ENCODE assay signal across 8 cellular contexts in genomic region chr7:35695628-35695888, GRCh38. TPM values are rescaled to one million over a fixed set of nuclear protein-coding genes. Genes with fewer than 3 reads are reported as not detected.
DNase-seq lines count a peak whose midpoint lies in the region; ATAC-seq, FAIRE-seq and TF ChIP-seq lines count a peak whose summit lies in the region.

No MANE protein-coding gene starts in this region.

- no peak overlapping the region for H2BK5ac ChIP-seq in mesendoderm (ENCODE audit: low read length)

- H3K27me3 ChIP-seq in Loucy (ENCODE audit: insufficient read depth, low read length, poor library complexity, severe bottlenecking) (no peaks in the 10 kb centered on the region), GM12878 (replicated peaks in 1 of 2; ENCODE audit: control insufficient read depth in 2 of 2, insufficient read depth in 2 of 2, low read length in 1 of 2) (no peaks in the 10 kb centered on the region), mesendoderm (ENCODE audit: insufficient read depth, low read length, poor library complexity) (no peaks in the 10 kb centered on the region)

- TF ChIP-seq CTCF in Loucy (conservative IDR thresholded peaks at IDR 0.05; ENCODE audit: low read length) (no peak), GM12878 (IDR thresholded peaks at IDR 0.05 in 2 of 3, conservative IDR thresholded peaks at IDR 0.05 in 1 of 3; ENCODE audit: control insufficient read depth in 2 of 3, extremely low read depth in 1 of 3, insufficient read depth in 1 of 3, low read depth in 3 of 3, low read length in 3 of 3) (no peak)

- H4K20me1 ChIP-seq in Loucy (ENCODE audit: insufficient read depth, low read length, poor library complexity, severe bottlenecking): peaks cover 24% of the 10 kb centered on the region
- no peaks in the 10 kb centered on the region for H4K20me1 ChIP-seq in GM12878 (ENCODE audit: control insufficient read depth, insufficient read depth)

- H3K9me3 ChIP-seq in ES-I3 (ENCODE audit: control insufficient read depth, insufficient read depth, low read length) (no peaks in the 10 kb centered on the region), Loucy (ENCODE audit: insufficient read depth, low read depth, low read length) (no peaks in the 10 kb centered on the region), GM12878 (replicated peaks; ENCODE audit: control insufficient read depth, insufficient read depth, low read length) (no peaks in the 10 kb centered on the region)

- H4K5ac ChIP-seq in mesendoderm (ENCODE audit: low read length): no peak overlapping the region

- H3K79me1 ChIP-seq in mesendoderm (ENCODE audit: low read length): peaks cover 10% of the 10 kb centered on the region

- H2AFZ ChIP-seq in Loucy (ENCODE audit: low read length): peak overlapping the region; percentile 83; the same call in 1 of the 2 replicates
- peak overlapping the region; percentile 83 for H2AFZ ChIP-seq in GM12878 (ENCODE audit: control insufficient read depth, low read depth, low read length)

- peak overlapping the region; percentile 99 for H3K56ac ChIP-seq in mesendoderm (ENCODE audit: low read length)

- peak overlapping the region; percentile 35 for H2AK5ac ChIP-seq in mesendoderm (ENCODE audit: low read length)

- no peaks in the 10 kb centered on the region for H3F3A ChIP-seq in Loucy (ENCODE audit: low read depth)

- FAIRE-seq in GM12878 (lab: Jason Lieb, UNC): no peak

- peak; percentile 0; the same call in 2 of the 3 replicates for ATAC-seq in GM12878
- no peak for ATAC-seq in GM21619 (IDR thresholded peaks at IDR 0.05; ENCODE audit: unreplicated experiment)

- no peak for TF ChIP-seq RAD21 in GM12878 (IDR thresholded peaks at IDR 0.05; ENCODE audit: insufficient read depth, low read depth, low read length)

- H3K9ac ChIP-seq in ES-I3 (ENCODE audit: low read depth, low read length) (peak overlapping the region; percentile 80), Loucy (ENCODE audit: low read depth, low read length, poor library complexity, severe bottlenecking) (peak overlapping the region; percentile 90), GM12878 (ENCODE audit: control insufficient read depth, insufficient read depth, low read length) (peak overlapping the region; percentile 97), mesendoderm (ENCODE audit: low read length) (peak overlapping the region; percentile 85)

- SMC1A ChIA-PET in GM12878 (lab: Charles Lee; ENCODE audit: uncharacterized antibody, unreplicated experiment): interaction anchor here (0.5 to 14.9 kb wide), 9 partner anchors 14 to 280 kb away, joined by 3 to 157 read pairs (median 4); no protein-coding TSS in a partner anchor

- no TSS peak for BruUV-seq in GM12878 (replicated peaks; lab: Mats Ljungman, UMichigan)

- no peak for DNase-seq in GM12878 (ENCODE audit: low read depth, low spot score)
- DNase-seq in mesendoderm: no peak
- no peak for DNase-seq in amygdala (lab: John Stamatoyannopoulos, UW)
- no peak for DNase-seq in NCI-H2029 treated with DMSO at 0.1 percent for 48 hours (lab: John Stamatoyannopoulos, UW)

- H3K4me2 ChIP-seq in Loucy (ENCODE audit: low read depth, low read length, poor library complexity, severe bottlenecking): peak overlapping the region; percentile 94
- peak overlapping the region; percentile 96 for H3K4me2 ChIP-seq in GM12878 (ENCODE audit: control insufficient read depth, insufficient read depth)
- H3K4me2 ChIP-seq in mesendoderm (ENCODE audit: low read length): peak overlapping the region; percentile 97

- H4K8ac ChIP-seq in mesendoderm (ENCODE audit: low read depth, low read length): peak overlapping the region; percentile 43

- H3K4ac ChIP-seq in mesendoderm (ENCODE audit: low read depth, low read length): peak overlapping the region; percentile 89

- H3K9me2 ChIP-seq in Loucy (replicated peaks; ENCODE audit: low read depth, low read length): no peaks in the 10 kb centered on the region

- in situ Hi-C loops in GM12878 (cut with MboI): no loop called here

- POLR2A ChIA-PET in GM12878 (lab: Charles Lee): interaction anchor here (0.6 to 4.0 kb wide), 9 partner anchors 8 to 175 kb away, joined by 3 to 26 read pairs (median 5); partner anchors contain the start of gene SEPTIN7

- H3K36me3 ChIP-seq in ES-I3 (ENCODE audit: insufficient read depth, low read length) (no peaks in the 10 kb centered on the region), Loucy (ENCODE audit: insufficient read depth, low read length) (no peaks in the 10 kb centered on the region), GM12878 (ENCODE audit: control insufficient read depth in 2 of 2, insufficient read depth in 2 of 2, low read length in 1 of 2) (no peaks in the 10 kb centered on the region), mesendoderm (ENCODE audit: control insufficient read depth, insufficient read depth, low read length) (no peaks in the 10 kb centered on the region), urinary bladder (ENCODE audit: insufficient read depth) (no peaks in the 10 kb centered on the region)

- H3K23ac ChIP-seq in mesendoderm (ENCODE audit: low read length): peak overlapping the region; percentile 72

- H3K27ac ChIP-seq in GM12878 (ENCODE audit: control insufficient read depth, insufficient read depth) (peak overlapping the region; percentile 91), mesendoderm (ENCODE audit: low read depth, low read length) (peak overlapping the region; percentile 38), urinary bladder (ENCODE audit: low read depth) (no peak overlapping the region)

- intact Hi-C loops in GM12878 (cut with micrococcal nuclease; ENCODE audit: unreplicated experiment): loop anchor here (1.0 to 2.0 kb wide), 3 partner anchors 30 to 105 kb away; partner anchors contain the start of gene SEPTIN7

- CTCF ChIA-PET in GM12878 (lab: Yijun Ruan, JAX): interaction anchor here (0.6 to 4.1 kb wide), 9 partner anchors 10 to 225 kb away, joined by 3 to 16 read pairs (median 3); partner anchors contain the start of gene SEPTIN7

- H3K4me1 ChIP-seq in ES-I3 (ENCODE audit: insufficient read depth, low read length) (peaks cover 18% of the 10 kb centered on the region), Loucy (ENCODE audit: insufficient read depth, low read length, poor library complexity, severe bottlenecking) (peaks cover 30% of the 10 kb centered on the region), GM12878 (ENCODE audit: control insufficient read depth, insufficient read depth, low read length) (no peaks in the 10 kb centered on the region), mesendoderm (ENCODE audit: control insufficient read depth, low read depth, low read length) (peaks cover 11% of the 10 kb centered on the region), urinary bladder (ENCODE audit: insufficient read depth) (no peaks in the 10 kb centered on the region)

- RAD21 ChIA-PET in GM12878 (lab: Charles Lee; ENCODE audit: unreplicated experiment): interaction anchor here (1.3 to 11.8 kb wide), 4 partner anchors 12 to 31 kb away, joined by 3 to 152 read pairs (median 16); no protein-coding TSS in a partner anchor

- no peak overlapping the region for H2BK15ac ChIP-seq in mesendoderm (replicated peaks; ENCODE audit: low read depth)

- peaks cover 57% of the 10 kb centered on the region for H3K79me2 ChIP-seq in Loucy (ENCODE audit: insufficient read depth, low read length)
- H3K79me2 ChIP-seq in GM12878 (ENCODE audit: control insufficient read depth, insufficient read depth, low read length): peaks cover 51% of the 10 kb centered on the region
- H3K79me2 ChIP-seq in mesendoderm (ENCODE audit: control insufficient read depth, insufficient read depth, low read length): peaks cover 2% of the 10 kb centered on the region

- TF ChIP-seq POLR2A in GM12878 (IDR thresholded peaks at IDR 0.05; ENCODE audit: low read depth, low read length): no peak

- TF ChIP-seq EP300 in GM12878 (IDR thresholded peaks at IDR 0.05; ENCODE audit: borderline replicate concordance in 1 of 2, control insufficient read depth in 1 of 2, low read depth in 2 of 2, low read length in 2 of 2): no peak

- peak overlapping the region; percentile 92 for H3K18ac ChIP-seq in mesendoderm (ENCODE audit: low read length)

- H2BK120ac ChIP-seq in mesendoderm (ENCODE audit: low read depth, low read length): no peak overlapping the region

- H3K4me3 ChIP-seq in Loucy (ENCODE audit: low read length, poor library complexity, severe bottlenecking): peak overlapping the region; percentile 81
- peak overlapping the region; percentile 94 for H3K4me3 ChIP-seq in GM12878
- peak overlapping the region; percentile 84 for H3K4me3 ChIP-seq in mesendoderm (ENCODE audit: low read length)
- peak overlapping the region; percentile 93 for H3K4me3 ChIP-seq in urinary bladder (ENCODE audit: low read depth, low read length)

- WGBS in GM12878 (ENCODE audit: insufficient coverage, insufficient replicate concordance, low lambda C conversion rate, missing lambda C conversion rate): 1% methylated on average over 6 of the region's 6 CpGs
- WGBS in mesendoderm (ENCODE audit: extremely low coverage, insufficient coverage, low lambda C conversion rate): no CpG with 5 or more reads among the region's 6 CpGs
- 25% methylated on average over 6 of the region's 6 CpGs for WGBS in urinary bladder

RNA-seq across cellular contexts. Expression of gene HERPUD2, which starts 0.6 kb away (rescaled TPM):
- total RNA-seq in GM12878 (2013; cell fraction: nucleolus; rRNA removed): 31.4 and 31.7 TPM in 2 replicates
- total RNA-seq in GM12878 (2014; rRNA removed) (14.2 and 15.0 TPM in 2 replicates), GM12878 (2014; rRNA removed; fragmentation: Illumina TruSeq; extraction: Trizol) (12.2 and 12.3 TPM in 2 replicates), GM12878 (2021) (13.0 and 13.3 TPM in 2 replicates), urinary bladder (27.4 TPM)
- 7.0 TPM for polyA plus RNA-seq in GM12878 (2011; ENCODE audit: low read depth)
- polyA plus RNA-seq in GM12878 (2011; rRNA removed) (48.6 and 69.6 TPM in 2 replicates), GM12878 (2014; fragmentation: Illumina TruSeq; extraction: Trizol) (18.7 and 19.4 TPM in 2 replicates), GM12878 (2014; fragmentation: Nextera tagmentation; extraction: Ambion mirVana) (1 to 10 TPM; 4.7 to 6.8 TPM), GM12878 (2014; rRNA removed) (14.4 TPM in 2 replicates), GM12878 (2016; fragmentation: Nextera tagmentation; extraction: Ambion mirVana) (10 to 100 TPM; 13.7 to 15.2 TPM), urinary bladder (24.6 TPM)
- polyA plus RNA-seq in GM12878 (2011; cell fraction: cytosol; rRNA removed): 58.5 and 63.7 TPM in 2 replicates
- 22.7 and 30.8 TPM in 2 replicates for polyA plus RNA-seq in GM12878 (2011; cell fraction: nucleus; rRNA removed)
- polyA plus RNA-seq in GM12878 (2012): 9.0 and 13.7 TPM in 2 replicates
- 89.5 and 97.7 TPM in 2 replicates for polyA minus RNA-seq in GM12878 (2011; rRNA and poly(A)+ RNA removed)
- 22.2 and 25.8 TPM in 2 replicates for polyA minus RNA-seq in GM12878 (2011; cell fraction: cytosol; rRNA and poly(A)+ RNA removed)
- polyA minus RNA-seq in GM12878 (2011; cell fraction: nucleus; rRNA and poly(A)+ RNA removed): 44.2 and 67.9 TPM in 2 replicates
- polyA plus RNA-seq in mesendoderm (2013, experiment 1 of 2): 16.0 TPM
- polyA plus RNA-seq in mesendoderm (2013, experiment 2 of 2): 17.2 TPM
